In genomic region chr1:116934586-116935207, GRCh38 we compare ENCODE assay signal across 8 cellular contexts. TPM values are rescaled to one million over a fixed set of nuclear protein-coding genes. Genes with fewer than 3 reads are reported as not detected.
DNase-seq lines count a peak whose midpoint lies in the region; ATAC-seq and TF ChIP-seq lines count a peak whose summit lies in the region.

No MANE protein-coding gene starts in this region.

- H3K27me3 ChIP-seq in CD4-positive, alpha-beta memory T cell (ENCODE audit: insufficient read depth, low read length) = no peaks in the 10 kb centered on the region

- H3K9me3 Mint-ChIP-seq in CD4-positive, alpha-beta memory T cell = peaks cover 0 to 1% (median 0%) of the 10 kb centered on the region in 8 donors

- peaks cover 27% of the 10 kb centered on the region for H3K4me1 ChIP-seq in CD4-positive, alpha-beta memory T cell (ENCODE audit: insufficient read depth, low read length)

- no peaks in the 10 kb centered on the region for H3K27me3 Mint-ChIP-seq in CD4-positive, alpha-beta memory T cell
- no peaks in the 10 kb centered on the region for H3K27me3 Mint-ChIP-seq in T-helper 17 cell

- H3K27ac Mint-ChIP-seq in CD4-positive, alpha-beta memory T cell = peak overlapping the region in 6 of 7 donors; percentile 45 to 96 (median 88)
- H3K27ac Mint-ChIP-seq in T-helper 17 cell = no peak overlapping the region

- no peak overlapping the region for H3K27ac ChIP-seq in CD4-positive, alpha-beta memory T cell (ENCODE audit: low read depth, low read length)

- no peak overlapping the region for H3K4me3 ChIP-seq in CD4-positive, alpha-beta memory T cell (ENCODE audit: low read length in 2 of 2)

- TF ChIP-seq CTCF in GM20000 (IDR thresholded peaks at IDR 0.05; ENCODE audit: extremely low read depth, missing control alignments) = peak; percentile 11

- H3K9me3 ChIP-seq in CD4-positive, alpha-beta memory T cell (ENCODE audit: control insufficient read depth in 1 of 2, low read length in 2 of 2) = no peaks in the 10 kb centered on the region
- no peaks in the 10 kb centered on the region for H3K9me3 ChIP-seq in T-helper 17 cell (ENCODE audit: control insufficient read depth, low read length, poor library complexity, severe bottlenecking)

- POLR2A ChIA-PET in CD4-positive, alpha-beta memory T cell (lab: Charles Lee; ENCODE audit: partially characterized antibody) = interaction anchor here (0.8 to 1.4 kb wide), 4 partner anchors 52 to 197 kb away, joined by 3 to 5 read pairs (median 3); no protein-coding TSS in a partner anchor

- DNase-seq in CD4-positive, alpha-beta memory T cell = peak in 4 of 5 donors; percentile 26 to 37 (median 34)
- DNase-seq in GM20000 (ENCODE audit: low spot score) (peak; percentile 45), T-helper 17 cell (no peak), islet precursor cell (peak; percentile 9), NCI-H146 treated with DMSO at 0.1 percent for 48 hours (lab: John Stamatoyannopoulos, UW; ENCODE audit: unreplicated experiment) (no peak), NCI-H2029 treated with DMSO at 0.1 percent for 48 hours (lab: John Stamatoyannopoulos, UW) (no peak)
- DNase-seq in activated naive CD4-positive, alpha-beta T cell treated with Interleukin-2 at 50 U/mL for 16 hours = no peak

- H3K4me1 Mint-ChIP-seq in CD4-positive, alpha-beta memory T cell = peaks cover 18 to 26% (median 22%) of the 10 kb centered on the region in 4 donors
- peaks cover 22% of the 10 kb centered on the region for H3K4me1 Mint-ChIP-seq in T-helper 17 cell

- intact Hi-C loops in CD4-positive, alpha-beta memory T cell (cut with micrococcal nuclease) = loop anchor here (2.0 to 5.0 kb wide), 4 partner anchors 57 to 210 kb away; no protein-coding TSS in a partner anchor

- peak overlapping the region in 1 of 8 donors; percentile 39 for H3K4me3 Mint-ChIP-seq in CD4-positive, alpha-beta memory T cell
- H3K4me3 Mint-ChIP-seq in T-helper 17 cell = peak overlapping the region; percentile 52

- CTCF ChIA-PET in CD4-positive, alpha-beta memory T cell (lab: Charles Lee; ENCODE audit: partially characterized antibody) = interaction anchor here (0.6 to 2.8 kb wide), 23 partner anchors 9 to 212 kb away, joined by 3 to 19 read pairs (median 5); partner anchors contain the start of gene CD101

- H3K36me3 Mint-ChIP-seq in CD4-positive, alpha-beta memory T cell = no peaks in the 10 kb centered on the region
- no peaks in the 10 kb centered on the region for H3K36me3 Mint-ChIP-seq in T-helper 17 cell (ENCODE audit: low read depth)

- no peaks in the 10 kb centered on the region for H3K36me3 ChIP-seq in CD4-positive, alpha-beta memory T cell (ENCODE audit: insufficient read depth, low read length)

- ATAC-seq in T-helper 17 cell (peak; percentile 21), GM18868 (IDR thresholded peaks at IDR 0.05; ENCODE audit: unreplicated experiment) (no peak)

RNA-seq across cellular contexts. Expression of gene PTGFRN, which starts 25.0 kb away (rescaled TPM):
- under 1 TPM; 0.44 to 0.55 TPM for total RNA-seq in CD4-positive, alpha-beta memory T cell
- under 1 TPM in 1 of 2 donors, not detected in 1; 0.39 TPM for polyA plus RNA-seq in CD4-positive, alpha-beta memory T cell
- total RNA-seq in T-helper 17 cell = 1 to 10 TPM in 1 of 2 donors, under 1 TPM in 1; 0.94 to 1.3 TPM

Comparison
In these comparisons a context has a peak if more than half of its experiments do, and no peak if none do; other contexts are left out.
1. DNase-seq: peak in CD4-positive, alpha-beta memory T cell (4 of 5), GM20000 (single experiment) and islet precursor cell (single experiment); none in T-helper 17 cell (0 of 3), NCI-H146 treated with DMSO at 0.1 percent for 48 hours (single experiment), activated naive CD4-positive, alpha-beta T cell treated with Interleukin-2 at 50 U/mL for 16 hours (single experiment) and NCI-H2029 treated with DMSO at 0.1 percent for 48 hours (single experiment).